ENCODE assay signal across 31 cellular contexts in genomic region chr17:80986046-80986445, GRCh38.
"Had no signal": no experiment of that assay in that cellular context is flagged by ENCODE, and none has a peak within 500 bp of the region (broad histone marks: within the 10 kb centered on the region; RNA-seq: fewer than 3 reads in every experiment).

No MANE protein-coding gene starts in this region.

- H3K9me3 ChIP-seq: adrenal gland, body of pancreas, colonic mucosa, gastrocnemius medialis, pancreas, prostate gland, stomach, thyroid gland, upper lobe of left lung, vagina had no signal

- H3K4me1 ChIP-seq: colonic mucosa had no signal

- ATAC-seq: body of pancreas; gastrocnemius medialis; left colon; pancreas; stimulated activated naive B cell treated with anti-CD40 and anti-IgM and Interleukin-4, amounts not matched to agents 10 μg/mL and 1 μg/mL and 100 μg/mL, for 72 hours had no signal

- H3K27me3 ChIP-seq: adrenal gland, dorsolateral prefrontal cortex, pancreas, vagina had no signal

- H3K27ac ChIP-seq: adrenal gland, body of pancreas, colonic mucosa, gastrocnemius medialis, pancreas, thyroid gland, upper lobe of left lung, vagina had no signal

- DNase-seq: activated CD4-positive, alpha-beta T cell treated with anti-CD3 and anti-CD28 coated beads for 48 hours; activated CD4-positive, alpha-beta T cell treated with anti-CD3 and anti-CD28 coated beads, Interleukin-2, amount 50 U/mL, for 48 hours; activated CD8-positive, alpha-beta memory T cell treated with anti-CD3 and anti-CD28 coated beads for 24 hours; activated effector memory CD4-positive, alpha-beta T cell treated with anti-CD3 and anti-CD28 coated beads, Interleukin-2, amount 50 U/mL, for 16 hours; activated naive CD4-positive, alpha-beta T cell treated with anti-CD3 and anti-CD28 coated beads for 36 hours; activated naive CD8-positive, alpha-beta T cell treated with anti-CD3 and anti-CD28 coated beads for 36 hours; adrenal gland; aorta; body of pancreas; cerebellar nuclear complex; colonic mucosa; dorsolateral prefrontal cortex; effector memory CD4-positive, alpha-beta T cell; gastrocnemius medialis; hippocampal formation; immature natural killer cell; kidney; left colon; mammary epithelial cell; naive B cell; pancreas; retina; stimulated activated CD4-positive, alpha-beta T cell treated with anti-CD3 and anti-CD28 coated beads, Interleukin-15, amount 100 ng/mL, for 24 hours; stimulated activated CD4-positive, alpha-beta T cell treated with anti-CD3 and anti-CD28 coated beads, Interleukin-2, amount 100 ng/mL, for 24 hours; stimulated activated naive B cell treated with anti-CD40 and anti-IgM and Interleukin-4, amounts not matched to agents 10 μg/mL and 1 μg/mL and 100 μg/mL, for 72 hours; stomach; thyroid gland; upper lobe of left lung had no signal

- H3K4me3 Mint-ChIP-seq: activated naive CD4-positive, alpha-beta T cell treated with anti-CD3 and anti-CD28 coated beads for 36 hours; activated naive CD8-positive, alpha-beta T cell treated with anti-CD3 and anti-CD28 coated beads for 36 hours; immature natural killer cell; T-helper 2 cell treated with Interferon-gamma antibody and Interleukin-4, amounts not matched to agents 5 μg/mL and 100 μg/mL, for 36 hours had no signal

- H3K36me3 ChIP-seq: adrenal gland, colonic mucosa, gastrocnemius medialis, pancreas, prostate gland, stomach, thyroid gland, upper lobe of left lung, vagina had no signal

- H3K9me3 Mint-ChIP-seq: activated naive CD4-positive, alpha-beta T cell treated with anti-CD3 and anti-CD28 coated beads for 36 hours; activated naive CD8-positive, alpha-beta T cell treated with anti-CD3 and anti-CD28 coated beads for 36 hours; immature natural killer cell; naive B cell; stimulated activated naive B cell treated with anti-CD40 and anti-IgM and Interleukin-4, amounts not matched to agents 10 μg/mL and 1 μg/mL and 100 μg/mL, for 72 hours; T-helper 2 cell treated with Interferon-gamma antibody and Interleukin-4, amounts not matched to agents 5 μg/mL and 100 μg/mL, for 36 hours had no signal

- H3K4me3 ChIP-seq: adrenal gland, body of pancreas, colonic mucosa, dorsolateral prefrontal cortex, gastrocnemius medialis, pancreas, prostate gland, stomach, thyroid gland, upper lobe of left lung, vagina had no signal

- H3K27ac Mint-ChIP-seq: activated naive CD4-positive, alpha-beta T cell treated with anti-CD3 and anti-CD28 coated beads for 36 hours; activated naive CD8-positive, alpha-beta T cell treated with anti-CD3 and anti-CD28 coated beads for 36 hours; immature natural killer cell; T-helper 2 cell treated with Interferon-gamma antibody and Interleukin-4, amounts not matched to agents 5 μg/mL and 100 μg/mL, for 36 hours had no signal

- H3K36me3 Mint-ChIP-seq: activated naive CD8-positive, alpha-beta T cell treated with anti-CD3 and anti-CD28 coated beads for 36 hours; immature natural killer cell; naive B cell; stimulated activated naive B cell treated with anti-CD40 and anti-IgM and Interleukin-4, amounts not matched to agents 10 μg/mL and 1 μg/mL and 100 μg/mL, for 72 hours had no signal

- H3K27me3 Mint-ChIP-seq: stimulated activated naive B cell treated with anti-CD40 and anti-IgM and Interleukin-4, amounts not matched to agents 10 μg/mL and 1 μg/mL and 100 μg/mL, for 72 hours had no signal
